In genomic region chr7:27269455-27269854, GRCh38 we compare ENCODE assay signal across 22 cellular contexts. TPM values are rescaled to one million over a fixed set of nuclear protein-coding genes. Genes with fewer than 3 reads are reported as not detected.
DNase-seq lines count a peak whose midpoint lies in the region; ATAC-seq, FAIRE-seq and TF ChIP-seq lines count a peak whose summit lies in the region.
"Had no signal": no experiment of that assay in that cellular context is flagged by ENCODE, and none has a peak within 500 bp of the region (broad histone marks: within the 10 kb centered on the region; RNA-seq: fewer than 3 reads in every experiment).

No MANE protein-coding gene starts in this region.

- H3K56ac ChIP-seq in H9 (ENCODE audit: insufficient read length, low read depth, low read length) (no peak overlapping the region), H1 (replicated peaks; ENCODE audit: insufficient read length, low read depth, low read length) (no peak overlapping the region)

- no peak overlapping the region for H3K4ac ChIP-seq in H9 (ENCODE audit: low read depth, low read length)
- no peak overlapping the region for H3K4ac ChIP-seq in H1 (replicated peaks; ENCODE audit: insufficient read length, low read depth, low read length)

- H3K27ac ChIP-seq in 22Rv1 (no peak overlapping the region), H9 (ENCODE audit: insufficient read length, low read depth, low read length) (no peak overlapping the region), H1 (ENCODE audit: low read depth, low read length) (no peak overlapping the region)
- H3K27ac ChIP-seq: BLaER1, KMS-11, SK-N-MC had no signal

- no peak overlapping the region for H3K23ac ChIP-seq in H9 (ENCODE audit: insufficient read length, low read depth, low read length)
- H3K23ac ChIP-seq in H1 (ENCODE audit: insufficient read length), result no peak overlapping the region

- TF ChIP-seq POLR2A in H1 (IDR thresholded peaks at IDR 0.05; ENCODE audit: control extremely low read depth in 1 of 2, low read depth in 2 of 2, low read length in 2 of 2), result no peak

- TF ChIP-seq CTCF in 22Rv1 (IDR thresholded peaks at IDR 0.05), result peak; percentile 27; the same call in 1 of the 2 replicates
- TF ChIP-seq CTCF in H9 (conservative IDR thresholded peaks at IDR 0.05), result peak; percentile 56
- peak in 2 of 3 experiments; percentile 55 to 68; a peak in 2 of 4 replicates for TF ChIP-seq CTCF in H1 (IDR thresholded peaks at IDR 0.05; ENCODE audit: control extremely low read depth in 1 of 3, insufficient read depth in 1 of 3, low read depth in 1 of 3, low read length in 3 of 3)

- POLR2A ChIA-PET in H1 (lab: Charles Lee; ENCODE audit: partially characterized antibody), result no interaction called here

- H2BK120ac ChIP-seq in H9 (ENCODE audit: low read depth, low read length, poor library complexity, severe bottlenecking) (no peak overlapping the region), H1 (replicated peaks; ENCODE audit: low read depth, low read length) (no peak overlapping the region)

- H2BK12ac ChIP-seq in H9 (ENCODE audit: insufficient read length, low read depth, low read length) (no peak overlapping the region), H1 (ENCODE audit: low read depth, low read length) (no peak overlapping the region)

- H3T11ph ChIP-seq in H9 (ENCODE audit: low read length), result no peak overlapping the region

- H3K23me2 ChIP-seq in H9 (ENCODE audit: insufficient read length, low read depth, low read length, poor library complexity, severe bottlenecking) (no peaks in the 10 kb centered on the region), H1 (ENCODE audit: low read depth, low read length) (no peaks in the 10 kb centered on the region)

- no peak overlapping the region for H3K27ac Mint-ChIP-seq in H9
- H3K27ac Mint-ChIP-seq: CD4-positive, CD25-positive, alpha-beta regulatory T cell had no signal

- ATAC-seq in left ventricle myocardium superior, result no peak
- ATAC-seq: Panc1 had no signal

- no peaks in the 10 kb centered on the region for H3K9me3 ChIP-seq in H9 (ENCODE audit: control insufficient read depth, low read depth, low read length)
- H3K9me3 ChIP-seq in H1 (ENCODE audit: insufficient read depth in 2 of 2, low read depth in 1 of 2, low read length in 1 of 2), result peaks cover 0 to 2% of the 10 kb centered on the region in 2 experiments; a peak in 2 of 4 replicates

- H4K91ac ChIP-seq in H9 (ENCODE audit: insufficient read length, low read depth, low read length), result no peak overlapping the region
- no peak overlapping the region for H4K91ac ChIP-seq in H1 (replicated peaks; ENCODE audit: insufficient read length, low read length)

- no peaks in the 10 kb centered on the region for H3K27me3 ChIP-seq in H9 (ENCODE audit: insufficient read depth, low read length)
- H3K27me3 ChIP-seq in H1 (replicated peaks in 1 of 4; ENCODE audit: control insufficient read depth in 3 of 4, extremely low read depth in 1 of 4, insufficient read depth in 3 of 4, low read length in 3 of 4), result no peaks in the 10 kb centered on the region
- H3K27me3 ChIP-seq: BLaER1 had no signal

- TF ChIP-seq EP300 in H1 (IDR thresholded peaks at IDR 0.05; ENCODE audit: borderline replicate concordance in 1 of 2, low read depth in 2 of 2, low read length in 2 of 2), result no peak

- peaks cover 16 to 18% of the 10 kb centered on the region in 2 experiments for H3K9me3 Mint-ChIP-seq in H9

- no peaks in the 10 kb centered on the region for H3K79me2 ChIP-seq in H9 (ENCODE audit: insufficient read depth, low read length)
- H3K79me2 ChIP-seq in H1 (ENCODE audit: control insufficient read depth in 1 of 2, insufficient read depth in 2 of 2, low read length in 2 of 2), result no peaks in the 10 kb centered on the region

- H3K14ac ChIP-seq in H9 (ENCODE audit: insufficient read depth, low read length) (no peak overlapping the region), H1 (ENCODE audit: insufficient read length) (no peak overlapping the region)

- H3K36me3 Mint-ChIP-seq in H9 (ENCODE audit: insufficient read depth in 1 of 3, low read depth in 3 of 3), result peaks cover 1 to 9% (median 4%) of the 10 kb centered on the region in 3 experiments; a peak in 5 of 7 replicates
- H3K36me3 Mint-ChIP-seq: CD4-positive, CD25-positive, alpha-beta regulatory T cell had no signal

- TF ChIP-seq RAD21 in H1 (IDR thresholded peaks at IDR 0.05 in 1 of 2, conservative IDR thresholded peaks at IDR 0.05 in 1 of 2; ENCODE audit: low read depth in 2 of 2, low read length in 2 of 2), result no peak; a peak in 1 of 4 replicates

- H2BK20ac ChIP-seq in H9 (ENCODE audit: low read depth, low read length, poor library complexity, severe bottlenecking), result no peak overlapping the region
- no peak overlapping the region for H2BK20ac ChIP-seq in H1 (ENCODE audit: low read length)

- no peak overlapping the region for H3K9ac ChIP-seq in H9 (ENCODE audit: extremely low read depth, insufficient read length, low read length)
- no peak overlapping the region for H3K9ac ChIP-seq in H1 (replicated peaks in 1 of 4; ENCODE audit: extremely low read depth in 1 of 4, low read depth in 3 of 4, low read length in 3 of 4)
- H3K9ac ChIP-seq: BLaER1, KMS-11 had no signal

- H3K27me3 Mint-ChIP-seq in H9 (ENCODE audit: low read depth), result peaks cover 3% of the 10 kb centered on the region; the same call in 1 of the 2 replicates

- peaks cover 3 to 4% of the 10 kb centered on the region in 2 experiments; a peak in 2 of 4 replicates for H3K4me1 Mint-ChIP-seq in H9
- H3K4me1 Mint-ChIP-seq: CD4-positive, CD25-positive, alpha-beta regulatory T cell had no signal

- H2AFZ ChIP-seq in H9 (ENCODE audit: low read length), result no peak overlapping the region
- H2AFZ ChIP-seq in H1 (ENCODE audit: low read length), result no peak overlapping the region

- no peak overlapping the region for H4K8ac ChIP-seq in H9 (replicated peaks; ENCODE audit: insufficient read length, low read depth, low read length)
- no peak overlapping the region for H4K8ac ChIP-seq in H1 (ENCODE audit: extremely low read depth, insufficient read depth, low read length)

- H4K20me1 ChIP-seq in H9 (ENCODE audit: control insufficient read depth, insufficient read depth, insufficient read length) (no peaks in the 10 kb centered on the region), H1 (replicated peaks in 1 of 2; ENCODE audit: control insufficient read depth in 1 of 2, insufficient read depth in 2 of 2, low read length in 2 of 2) (no peaks in the 10 kb centered on the region)
- H4K20me1 ChIP-seq: BLaER1 had no signal

- H2BK5ac ChIP-seq in H9 (ENCODE audit: insufficient read length, low read length), result no peak overlapping the region
- H2BK5ac ChIP-seq in H1 (ENCODE audit: low read depth, low read length), result no peak overlapping the region

- H3K36me3 ChIP-seq in H1 (ENCODE audit: control insufficient read depth in 2 of 4, insufficient read depth in 4 of 4, low read length in 3 of 4), result no peaks in the 10 kb centered on the region
- H3K36me3 ChIP-seq: BLaER1 had no signal

- H3K18ac ChIP-seq in H9 (ENCODE audit: insufficient read length, low read depth, low read length), result no peak overlapping the region
- H3K18ac ChIP-seq in H1 (ENCODE audit: extremely low read depth, low read length), result no peak overlapping the region

- H3K4me1 ChIP-seq in H9 (ENCODE audit: insufficient read depth, low read length) (no peaks in the 10 kb centered on the region), H1 (replicated peaks in 1 of 4; ENCODE audit: control insufficient read depth in 3 of 4, insufficient read depth in 4 of 4, low read length in 3 of 4) (no peaks in the 10 kb centered on the region)
- H3K4me1 ChIP-seq: BLaER1 had no signal

- intact Hi-C loops in left ventricle myocardium superior (cut with micrococcal nuclease), result no loop called here

- DNase-seq in H9 (peak; percentile 73), H1 (ENCODE audit: low read depth in 1 of 2, low spot score in 2 of 2) (peak in 1 of 2 experiments; percentile 51), islet precursor cell (peak; percentile 80), glomerular visceral epithelial cell (ENCODE audit: extremely low spot score) (no peak), GM19239 (ENCODE audit: insufficient read length, low spot score) (no peak), NCI-H446 treated with DMSO at 0.1 percent for 48 hours (lab: John Stamatoyannopoulos, UW) (no peak), left ventricle myocardium superior (no peak)
- DNase-seq: CD4-positive, CD25-positive, alpha-beta regulatory T cell; IMR-90; MM.1S; NCI-H2029; NCI-H526 treated with DMSO at 0.1 percent for 48 hours; SIG-M5 had no signal

- CTCF ChIA-PET in H1 (lab: Charles Lee; ENCODE audit: partially characterized antibody), result interaction anchor here (0.9 to 1.5 kb wide), 8 partner anchors 9 to 281 kb away, joined by 3 to 7 read pairs (median 4); no protein-coding TSS in a partner anchor

- no peak overlapping the region for H3K4me3 Mint-ChIP-seq in H9
- H3K4me3 Mint-ChIP-seq: CD4-positive, CD25-positive, alpha-beta regulatory T cell had no signal

- WGBS in H9 (ENCODE audit: extremely low coverage, insufficient read length, low lambda C conversion rate), result no CpG with 5 or more reads among the region's 14 CpGs
- WGBS in H1 (ENCODE audit: extremely low coverage in 1 of 2, insufficient coverage in 1 of 2, insufficient read length in 1 of 2, insufficient replicate concordance in 2 of 2, low coverage in 1 of 2, low lambda C conversion rate in 2 of 2, missing lambda C conversion rate in 1 of 2), 2 experiments, result 75% methylated on average over 14 of the region's 14 CpGs; no CpG with 5 or more reads in 1 of the 2 experiments

- H3K4me2 ChIP-seq in H9 (ENCODE audit: insufficient read depth, insufficient read length, low read length) (no peak overlapping the region), H1 (ENCODE audit: insufficient read depth in 1 of 2, low read depth in 2 of 2, low read length in 2 of 2) (no peak overlapping the region)
- H3K4me2 ChIP-seq: BLaER1, KMS-11 had no signal

- H3K4me3 ChIP-seq in H1 (ENCODE audit: extremely low read depth in 1 of 4, insufficient read depth in 2 of 4, low read depth in 3 of 4, low read length in 4 of 4), result no peak overlapping the region
- H3K4me3 ChIP-seq: BLaER1, SK-N-MC had no signal

- H3K79me1 ChIP-seq in H9 (ENCODE audit: insufficient read depth, low read depth, low read length, poor library complexity, severe bottlenecking), result no peaks in the 10 kb centered on the region
- no peaks in the 10 kb centered on the region for H3K79me1 ChIP-seq in H1 (ENCODE audit: low read depth, low read length)

- H2BK15ac ChIP-seq in H9 (ENCODE audit: low read depth, low read length), result no peak overlapping the region; the same call in 1 of the 2 replicates
- H2BK15ac ChIP-seq in H1 (ENCODE audit: low read length), result no peak overlapping the region

- FAIRE-seq in H1 (lab: Jason Lieb, UNC), result no peak
- no peak for FAIRE-seq in GM19239 (lab: Jason Lieb, UNC)
- FAIRE-seq: GM18507, H54 had no signal

- no peak overlapping the region for H4K5ac ChIP-seq in H9 (ENCODE audit: insufficient read length, low read depth, low read length)
- no peak overlapping the region for H4K5ac ChIP-seq in H1 (ENCODE audit: insufficient read length, low read depth, low read length)

- no peak overlapping the region for H2AK5ac ChIP-seq in H9 (ENCODE audit: insufficient read length, low read length)
- H2AK5ac ChIP-seq in H1 (ENCODE audit: low read depth, low read length), result no peak overlapping the region

RNA-seq across cellular contexts. Expression of gene EVX1, which starts 26.9 kb away (rescaled TPM):
- total RNA-seq in H9 (2021) (not detected in 2 replicates), left ventricle myocardium superior (not detected)
- not detected in 2 replicates for total RNA-seq in H1 (2021; fragmentation: NEBNext Ultra II Directional; extraction: Animal tissue kit (Norgen Biotek cat#: 25700))
- 0.02 TPM in 1 of 2 replicates, not detected in the other for polyA plus RNA-seq in H1 (2011; rRNA removed)
- not detected for polyA plus RNA-seq in H1 (2011; cell fraction: cytosol; rRNA removed)
- not detected for polyA plus RNA-seq in H1 (2011; cell fraction: nucleus; rRNA removed)
- 0.13 TPM in 1 of 4 replicates, not detected in the others for polyA plus RNA-seq in H1 (2012, experiment 1 of 2)
- 0.07 TPM for polyA plus RNA-seq in H1 (2012, experiment 2 of 2)
- not detected for polyA plus RNA-seq in H1 (2013, experiment 1 of 2)
- polyA plus RNA-seq in H1 (2013, experiment 2 of 2), result not detected
- polyA minus RNA-seq in H1 (2011; rRNA and poly(A)+ RNA removed), result not detected in 2 replicates
- not detected for polyA minus RNA-seq in H1 (2011; cell fraction: cytosol; rRNA and poly(A)+ RNA removed)
- polyA minus RNA-seq in H1 (2011; cell fraction: nucleus; rRNA and poly(A)+ RNA removed), result not detected
- total RNA-seq: A172; CD4-positive, CD25-positive, alpha-beta regulatory T cell; G401; IMR-90 had no signal
- polyA plus RNA-seq: CD4-positive, CD25-positive, alpha-beta regulatory T cell; IMR-90 had no signal

Comparison
In these comparisons a context has a peak if more than half of its experiments do, and no peak if none do; other contexts are left out.
1. DNase-seq: peak in H9 (single experiment) and islet precursor cell (single experiment); none in glomerular visceral epithelial cell (single experiment), GM19239 (single experiment), NCI-H446 treated with DMSO at 0.1 percent for 48 hours (single experiment) and left ventricle myocardium superior (single experiment).
2. Peak in every context shown above with its lines, with median percentiles within 50 percentile points of each other: CTCF ChIP-seq.